Comparison of ENCODE assay signal across 26 cellular contexts in genomic region chr2:101463458-101463857, GRCh38. TPM values are rescaled to one million over a fixed set of nuclear protein-coding genes. Genes with fewer than 3 reads are reported as not detected.
DNase-seq lines count a peak whose midpoint lies in the region; ATAC-seq, FAIRE-seq and TF ChIP-seq lines count a peak whose summit lies in the region.
"Had no signal": no experiment of that assay in that cellular context is flagged by ENCODE, and none has a peak within 500 bp of the region (broad histone marks: within the 10 kb centered on the region; RNA-seq: fewer than 3 reads in every experiment).

No MANE protein-coding gene starts in this region.

- no peak for FAIRE-seq in HTR-8/SVneo (lab: Jason Lieb, UNC)
- FAIRE-seq: H54 had no signal

- DNase-seq in heart right ventricle (no peak), Right ventricle myocardium inferior (ENCODE audit: missing footprints) (no peak), chondrocyte (ENCODE audit: low spot score) (no peak), HTR-8/SVneo (ENCODE audit: insufficient read length, low spot score) (no peak), epidermal melanocyte (ENCODE audit: insufficient read length, low spot score) (no peak), WTC11 (ENCODE audit: low spot score) (no peak)
- DNase-seq in naive thymus-derived CD4-positive, alpha-beta T cell: no peak
- DNase-seq: 8988T; activated CD4-positive, alpha-beta T cell treated with anti-CD3 and anti-CD28 coated beads, Interleukin-2, amount 50 U/mL, for 48 hours; activated CD8-positive, alpha-beta memory T cell treated with anti-CD3 and anti-CD28 coated beads, Interleukin-2, amount 50 U/mL, for 4 hours; DMS79; dorsolateral prefrontal cortex; head of caudate nucleus; NCI-H2081; NCI-H446 treated with DMSO at 0.1 percent for 48 hours; Right ventricle myocardium superior had no signal

- peak in 2 of 8 donors; percentile 19 to 26 for ATAC-seq in heart right ventricle
- no peak for ATAC-seq in Right ventricle myocardium inferior
- peak; percentile 25 for ATAC-seq in naive thymus-derived CD4-positive, alpha-beta T cell
- ATAC-seq in WTC11: no peak
- ATAC-seq: left lobe of liver had no signal

- H3K4me3 Mint-ChIP-seq in chondrocyte (ENCODE audit: unreplicated experiment): no peak overlapping the region
- no peak overlapping the region for H3K4me3 Mint-ChIP-seq in naive thymus-derived CD4-positive, alpha-beta T cell
- H3K4me3 Mint-ChIP-seq in WTC11: no peak overlapping the region
- H3K4me3 Mint-ChIP-seq: activated naive CD8-positive, alpha-beta T cell; central memory CD8-positive, alpha-beta T cell had no signal

- intact Hi-C loops in heart right ventricle (cut with DNase I) (no loop called here), Right ventricle myocardium inferior (cut with DNase I) (no loop called here)
- intact Hi-C loops in naive thymus-derived CD4-positive, alpha-beta T cell (cut with micrococcal nuclease): no loop called here

- no peak for TF ChIP-seq CTCF in heart right ventricle (IDR thresholded peaks at IDR 0.05)
- no peak for TF ChIP-seq CTCF in chondrocyte (IDR thresholded peaks at IDR 0.05)
- no peak for TF ChIP-seq CTCF in WTC11 (IDR thresholded peaks at IDR 0.05)

- H3K4me1 Mint-ChIP-seq in chondrocyte (ENCODE audit: low read depth): peaks cover 17% of the 10 kb centered on the region
- H3K4me1 Mint-ChIP-seq in naive thymus-derived CD4-positive, alpha-beta T cell: peaks cover 0 to 7% (median 0%) of the 10 kb centered on the region in 7 donors
- H3K4me1 Mint-ChIP-seq in WTC11: peaks cover 32% of the 10 kb centered on the region
- H3K4me1 Mint-ChIP-seq: central memory CD8-positive, alpha-beta T cell had no signal

- 88 to 93% methylated on average over 7 of the region's 7 CpGs for WGBS in heart right ventricle, 2 donors

- POLR2A ChIA-PET in naive thymus-derived CD4-positive, alpha-beta T cell (lab: Charles Lee): no interaction called here
- POLR2A ChIA-PET in WTC11 (lab: Charles Lee): no interaction called here

- no peaks in the 10 kb centered on the region for H3K9me3 Mint-ChIP-seq in chondrocyte (ENCODE audit: low read depth)
- no peaks in the 10 kb centered on the region for H3K9me3 Mint-ChIP-seq in naive thymus-derived CD4-positive, alpha-beta T cell
- 0 out of 2 replicates have a peak, but pooled peaks cover 3% of the 10 kb centered on the region for H3K9me3 Mint-ChIP-seq in WTC11
- H3K9me3 Mint-ChIP-seq: central memory CD8-positive, alpha-beta T cell had no signal

- H3K4me1 ChIP-seq in heart right ventricle (peaks cover 0 to 45% (median 18%) of the 10 kb centered on the region in 9 donors), subcutaneous abdominal adipose tissue (ENCODE audit: control insufficient read depth in 5 of 5, insufficient read depth in 5 of 5, low read length in 5 of 5) (peaks cover 4 to 46% (median 23%) of the 10 kb centered on the region in 5 donors)
- no peaks in the 10 kb centered on the region for H3K4me1 ChIP-seq in naive thymus-derived CD4-positive, alpha-beta T cell (ENCODE audit: control insufficient read depth in 2 of 2, insufficient read depth in 2 of 2, low read length in 2 of 2)

- no peaks in the 10 kb centered on the region for H3K36me3 ChIP-seq in heart right ventricle
- no peaks in the 10 kb centered on the region for H3K36me3 ChIP-seq in naive thymus-derived CD4-positive, alpha-beta T cell (ENCODE audit: control insufficient read depth in 2 of 3, insufficient read depth in 3 of 3, low read length in 3 of 3)
- no peaks in the 10 kb centered on the region for H3K36me3 ChIP-seq in subcutaneous abdominal adipose tissue (ENCODE audit: control insufficient read depth in 5 of 5, insufficient read depth in 5 of 5, low read length in 5 of 5)
- H3K36me3 ChIP-seq: ascending aorta, upper lobe of left lung had no signal

- H3K36me3 Mint-ChIP-seq in chondrocyte (ENCODE audit: low read depth) (no peaks in the 10 kb centered on the region), WTC11 (no peaks in the 10 kb centered on the region)
- peaks cover 0 to 22% (median 0%) of the 10 kb centered on the region in 5 donors for H3K36me3 Mint-ChIP-seq in naive thymus-derived CD4-positive, alpha-beta T cell
- H3K36me3 Mint-ChIP-seq: activated naive CD8-positive, alpha-beta T cell had no signal

- CTCF ChIA-PET in naive thymus-derived CD4-positive, alpha-beta T cell (lab: Charles Lee): interaction anchor here (1.1 kb wide), 1 partner anchor 374 kb away, joined by 3 read pairs; no protein-coding TSS in a partner anchor
- CTCF ChIA-PET in WTC11 (lab: Charles Lee): interaction anchor here (1.0 to 1.8 kb wide), 2 partner anchors 44 to 121 kb away, joined by 3 to 4 read pairs; no protein-coding TSS in a partner anchor

- H3K27ac ChIP-seq in heart right ventricle (peak overlapping the region in 9 of 10 donors; percentile 21 to 84 (median 42)), subcutaneous abdominal adipose tissue (ENCODE audit: low read depth, low read length) (peak overlapping the region; percentile 55)
- no peak overlapping the region for H3K27ac ChIP-seq in naive thymus-derived CD4-positive, alpha-beta T cell (ENCODE audit: low read depth, low read length)
- H3K27ac ChIP-seq: dorsolateral prefrontal cortex had no signal

- H3K27me3 Mint-ChIP-seq in chondrocyte (ENCODE audit: low read depth) (no peaks in the 10 kb centered on the region), WTC11 (ENCODE audit: low read depth) (peaks cover 5% of the 10 kb centered on the region)
- peaks cover 0 to 5% (median 0%) of the 10 kb centered on the region in 5 donors for H3K27me3 Mint-ChIP-seq in naive thymus-derived CD4-positive, alpha-beta T cell
- H3K27me3 Mint-ChIP-seq: activated naive CD8-positive, alpha-beta T cell had no signal

- no peak overlapping the region for H3K9ac ChIP-seq in subcutaneous abdominal adipose tissue (ENCODE audit: low read length in 5 of 5)

- H3K27me3 ChIP-seq in heart right ventricle (peaks cover 0 to 90% (median 0%) of the 10 kb centered on the region in 7 donors), subcutaneous abdominal adipose tissue (ENCODE audit: control insufficient read depth in 5 of 5, insufficient read depth in 4 of 5, low read length in 5 of 5) (peaks cover 0 to 7% (median 0%) of the 10 kb centered on the region in 5 donors)
- no peaks in the 10 kb centered on the region for H3K27me3 ChIP-seq in naive thymus-derived CD4-positive, alpha-beta T cell (ENCODE audit: control insufficient read depth in 2 of 2, insufficient read depth in 2 of 2, low read length in 2 of 2)
- H3K27me3 ChIP-seq: ascending aorta, dorsolateral prefrontal cortex, upper lobe of left lung had no signal

- H3K27ac Mint-ChIP-seq in chondrocyte (ENCODE audit: unreplicated experiment): peak overlapping the region; percentile 86
- H3K27ac Mint-ChIP-seq in naive thymus-derived CD4-positive, alpha-beta T cell: no peak overlapping the region
- no peak overlapping the region; the same call in 1 of the 2 replicates for H3K27ac Mint-ChIP-seq in WTC11
- H3K27ac Mint-ChIP-seq: activated naive CD8-positive, alpha-beta T cell; progenitor cell of endocrine pancreas had no signal

- H3K4me3 ChIP-seq in heart right ventricle (no peak overlapping the region), subcutaneous abdominal adipose tissue (ENCODE audit: low read depth in 1 of 5, low read length in 5 of 5) (no peak overlapping the region)
- H3K4me3 ChIP-seq in naive thymus-derived CD4-positive, alpha-beta T cell (ENCODE audit: low read length): no peak overlapping the region
- H3K4me3 ChIP-seq: ascending aorta, dorsolateral prefrontal cortex, upper lobe of left lung had no signal

- H3K9me3 ChIP-seq in heart right ventricle (no peaks in the 10 kb centered on the region), subcutaneous abdominal adipose tissue (ENCODE audit: control insufficient read depth in 5 of 5, low read length in 5 of 5) (no peaks in the 10 kb centered on the region)
- no peaks in the 10 kb centered on the region for H3K9me3 ChIP-seq in naive thymus-derived CD4-positive, alpha-beta T cell (ENCODE audit: control insufficient read depth in 2 of 3, low read length in 3 of 3)
- H3K9me3 ChIP-seq: ascending aorta, upper lobe of left lung had no signal

TF ChIP-seq in WTC11, 78 proteins besides CTCF, POLR2A, EP300 and RAD21:
- TF ChIP-seq GABPB1 (CRISPR knock-in tag; IDR thresholded peaks at IDR 0.05) (no peak), ETV6 (CRISPR knock-in tag; IDR thresholded peaks at IDR 0.05) (no peak), EMX1 (CRISPR knock-in tag; IDR thresholded peaks at IDR 0.05) (no peak)
TF ChIP-seq in WTC11: peak in this region for 0.

RNA-seq across cellular contexts. Expression of gene RFX8, which starts 11.5 kb away (rescaled TPM):
- under 1 TPM in 5 of 10 donors, not detected in 5; 0.15 to 0.22 (median 0.15) TPM for total RNA-seq in heart right ventricle
- polyA plus RNA-seq in heart right ventricle: under 1 TPM; 0.16 to 0.44 TPM
- total RNA-seq in Right ventricle myocardium inferior: not detected
- not detected in 3 replicates for total RNA-seq in chondrocyte
- total RNA-seq in naive thymus-derived CD4-positive, alpha-beta T cell: 1 to 10 TPM in 2 of 5 experiments, under 1 TPM in 2, not detected in 1; 0.24 to 2.0 (median 0.88) TPM
- not detected for polyA plus RNA-seq in naive thymus-derived CD4-positive, alpha-beta T cell
- 0.16 to 0.28 TPM (median 0.21 TPM) in 3 replicates for total RNA-seq in WTC11 (2021)
- total RNA-seq: ascending aorta, left lobe of liver, M059J, progenitor cell of endocrine pancreas, Right ventricle myocardium superior had no signal
- polyA plus RNA-seq: neural cell had no signal
